In the genomic region with DNA sequence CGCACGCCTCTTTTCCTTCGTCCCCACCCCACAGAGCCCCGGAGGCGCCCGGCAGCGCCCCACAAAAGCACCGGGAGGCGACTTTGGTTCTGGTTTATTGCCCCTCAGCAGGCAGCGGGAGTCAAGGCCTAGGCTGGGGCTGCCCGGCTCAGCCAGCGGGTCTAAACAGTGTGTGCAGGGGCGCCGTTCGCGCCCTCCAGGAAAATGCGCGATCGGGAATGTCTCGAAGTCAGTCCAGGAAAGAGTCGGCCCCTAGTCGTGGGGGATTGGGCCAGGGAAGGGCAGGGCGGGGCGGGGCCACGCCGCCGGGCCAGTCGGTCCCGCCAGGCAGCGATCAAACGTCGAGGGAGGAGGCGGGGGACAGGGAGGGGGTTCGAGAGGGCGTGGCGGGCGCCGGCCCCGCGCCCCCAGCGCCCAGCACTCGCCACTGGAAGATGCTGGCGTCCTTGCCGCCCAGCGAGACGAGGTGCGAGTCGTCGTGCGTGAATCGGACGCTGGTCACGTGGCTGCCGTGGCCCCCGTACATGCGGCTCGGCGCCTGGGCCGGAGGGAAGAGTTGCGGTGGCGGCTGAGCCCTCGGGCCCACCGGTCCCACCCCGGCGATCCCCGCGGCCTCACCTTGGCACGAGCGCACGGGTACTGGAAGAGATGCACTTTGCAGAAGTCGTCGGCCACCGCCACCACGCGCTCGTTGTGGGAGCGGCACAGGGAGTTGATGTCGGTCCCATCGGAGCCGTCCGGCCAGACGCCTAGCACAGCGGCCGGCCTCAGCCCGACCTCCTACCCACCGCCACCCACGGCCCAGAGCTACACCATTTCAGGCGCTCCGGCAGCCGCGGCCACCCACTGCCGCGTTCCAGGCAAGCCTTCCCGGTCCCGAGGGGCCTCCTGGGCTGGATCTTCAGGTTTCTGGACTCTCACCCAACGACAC, we compare ENCODE assay signal across 1 cellular context.
TF ChIP-seq lines count a peak whose summit lies in the region.

No MANE protein-coding gene starts in this region.

TF ChIP-seq in endothelial cell of umbilical vein, 7 proteins besides CTCF, POLR2A, EP300 and RAD21:
- no peak for TF ChIP-seq EZH2 (IDR thresholded peaks at IDR 0.05; ENCODE audit: borderline replicate concordance, low read depth, low read length, severe bottlenecking)
- TF ChIP-seq POLR2AphosphoS5 (IDR thresholded peaks at IDR 0.05; ENCODE audit: insufficient read depth, low read depth, low read length): peak; percentile 25
- TF ChIP-seq, protein P1, sequence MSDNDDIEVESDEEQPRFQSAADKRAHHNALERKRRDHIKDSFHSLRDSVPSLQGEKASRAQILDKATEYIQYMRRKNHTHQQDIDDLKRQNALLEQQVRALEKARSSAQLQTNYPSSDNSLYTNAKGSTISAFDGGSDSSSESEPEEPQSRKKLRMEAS (IDR thresholded peaks at IDR 0.05; ENCODE audit: insufficient read depth, insufficient read length): peak; percentile 65
- TF ChIP-seq GATA2 (IDR thresholded peaks at IDR 0.05; ENCODE audit: insufficient read depth, insufficient read length, low read depth, low read length): no peak
